In the genomic region with DNA sequence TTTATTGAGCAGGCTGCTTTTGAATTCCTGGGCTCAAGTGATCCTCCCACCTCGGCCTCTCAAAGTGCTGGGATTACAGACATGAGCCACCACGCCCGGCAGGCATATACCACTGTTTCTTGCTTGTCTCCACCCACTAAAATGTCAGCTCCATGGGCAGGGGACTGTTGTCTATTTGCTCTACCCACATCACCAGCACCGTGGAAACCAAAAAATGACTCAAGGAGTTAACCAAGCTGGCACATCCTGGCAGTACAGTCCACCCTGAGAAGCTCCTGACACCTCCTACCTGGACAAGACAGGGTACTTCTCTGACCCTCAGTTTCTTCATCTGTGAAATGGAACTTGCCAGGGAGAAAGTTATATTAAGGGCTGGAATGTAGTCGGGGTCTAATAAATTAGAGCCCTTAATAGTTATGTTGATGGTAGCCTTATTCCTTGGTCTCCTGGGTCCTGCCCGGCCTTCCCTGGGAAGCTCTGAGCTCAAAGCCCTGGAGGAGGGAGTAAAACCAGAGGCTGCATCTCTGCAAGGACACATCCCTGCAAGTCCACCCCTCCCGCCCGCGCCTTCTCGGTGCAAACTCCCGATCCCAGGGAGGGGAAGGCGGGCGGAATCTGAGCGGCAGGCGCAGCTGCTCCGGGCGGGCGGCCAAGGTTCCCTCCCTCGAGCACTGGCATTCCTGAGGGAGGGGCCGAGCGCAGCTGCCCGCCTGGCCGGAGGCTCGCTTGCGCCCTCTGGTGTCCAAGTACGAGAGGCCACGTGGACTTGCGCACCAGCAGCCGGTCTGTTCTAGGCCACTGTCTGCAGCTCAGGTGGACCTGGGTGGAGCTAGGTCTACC, we compare ENCODE assay signal across 8 cellular contexts. TPM values are rescaled to one million over a fixed set of nuclear protein-coding genes. Genes with fewer than 3 reads are reported as not detected.
DNase-seq lines count a peak whose midpoint lies in the region; ATAC-seq lines count a peak whose summit lies in the region.

No MANE protein-coding gene starts in this region.

- peak; percentile 81 for DNase-seq in Caki2 (ENCODE audit: low read depth)
- DNase-seq in NCI-H446 treated with DMSO at 0.1 percent for 48 hours (lab: John Stamatoyannopoulos, UW) = peak; percentile 75
- peak; percentile 68 to 80 for DNase-seq in activated CD4-positive, alpha-beta T cell treated with anti-CD3 and anti-CD28 coated beads for 24 hours (ENCODE audit: low read depth in 2 of 2)
- DNase-seq in cerebellum (ENCODE audit: low spot score) = peak; percentile 51
- peak; percentile 93 for DNase-seq in kidney tubule cell (ENCODE audit: low spot score)
- peak; percentile 86 to 90 for DNase-seq in stimulated activated CD4-positive, alpha-beta T cell treated with anti-CD3 and anti-CD28 coated beads, Interleukin-2, amount 100 ng/mL, for 24 hours

- in situ Hi-C loops in Caki2 (cut with HindIII; ENCODE audit: low pct_unique_long_range_greater_than_20kb, low sequenced_read_pairs) = no loop called here

- ATAC-seq in HG02885 (IDR thresholded peaks at IDR 0.05; ENCODE audit: poor library complexity, unreplicated experiment) = peak; percentile 64
- ATAC-seq in HG02938 (IDR thresholded peaks at IDR 0.05; ENCODE audit: unreplicated experiment) = no peak

RNA-seq across cellular contexts. Expression of a gene that starts 14.1 kb away (rescaled TPM):
- not detected in 2 replicates for total RNA-seq in Caki2 (2014; rRNA removed; shearing (Covaris generic); ENCODE audit: low replicate concordance)
- total RNA-seq in cerebellum = not detected

RNA-seq across cellular contexts. Expression of a gene that starts 17.1 kb away (rescaled TPM):
- total RNA-seq in Caki2 (2014; rRNA removed; shearing (Covaris generic); ENCODE audit: low replicate concordance) = not detected in 2 replicates
- 0.73 TPM for total RNA-seq in cerebellum

RNA-seq across cellular contexts. Expression of a gene that starts 58.7 kb away (rescaled TPM):
- total RNA-seq in Caki2 (2014; rRNA removed; shearing (Covaris generic); ENCODE audit: low replicate concordance) = 10.0 and 13.3 TPM in 2 replicates
- 6.6 TPM for total RNA-seq in cerebellum
